ENCODE assay signal across 8 cellular contexts in genomic region chr2:75710220-75710576, GRCh38. TPM values are rescaled to one million over a fixed set of nuclear protein-coding genes. Genes with fewer than 3 reads are reported as not detected.
A peak's percentile ranks its signal among the peaks of the same experiment; 100 is the strongest.
DNase-seq lines count a peak whose midpoint lies in the region; ATAC-seq and TF ChIP-seq lines count a peak whose summit lies in the region.

No MANE protein-coding gene starts in this region.

- H3K27ac ChIP-seq in DND-41 (ENCODE audit: low read length) = peak overlapping the region; percentile 96
- peak overlapping the region; percentile 82 for H3K27ac ChIP-seq in fibroblast of lung (ENCODE audit: insufficient read depth, low read length)
- H3K27ac ChIP-seq in rectal smooth muscle tissue (ENCODE audit: low read depth, low read length) = peak overlapping the region; percentile 85

- peak overlapping the region; percentile 62 to 72 for H3K4me3 ChIP-seq in DND-41 (ENCODE audit: low read depth in 1 of 2, low read length in 2 of 2)
- peak overlapping the region; percentile 67 for H3K4me3 ChIP-seq in H7 (ENCODE audit: insufficient read depth, low read depth, low read length)
- peak overlapping the region; percentile 57 to 96 (median 78) for H3K4me3 ChIP-seq in fibroblast of lung (replicated peaks in 1 of 4; ENCODE audit: control extremely low read depth in 1 of 4, insufficient read depth in 1 of 4, low read depth in 3 of 4, low read length in 4 of 4)
- peak overlapping the region; percentile 71 for H3K4me3 ChIP-seq in rectal smooth muscle tissue (ENCODE audit: low read length)

- H3K9me3 ChIP-seq in DND-41 (ENCODE audit: insufficient read depth, low read length, severe bottlenecking) = no peaks in the 10 kb centered on the region
- H3K9me3 ChIP-seq in fibroblast of lung (ENCODE audit: control insufficient read depth, insufficient read depth, low read depth, low read length) = no peaks in the 10 kb centered on the region

- peak overlapping the region; percentile 92 for H2AFZ ChIP-seq in DND-41 (ENCODE audit: low read depth, low read length)
- H2AFZ ChIP-seq in fibroblast of lung (ENCODE audit: low read length) = peak overlapping the region; percentile 39

- peaks cover 37% of the 10 kb centered on the region for H3K4me1 ChIP-seq in DND-41 (ENCODE audit: insufficient read depth, low read length)
- peaks cover 2% of the 10 kb centered on the region for H3K4me1 ChIP-seq in fibroblast of lung (ENCODE audit: control insufficient read depth, extremely low read depth, insufficient read depth, low read length)
- peaks cover 8% of the 10 kb centered on the region for H3K4me1 ChIP-seq in rectal smooth muscle tissue (ENCODE audit: control insufficient read depth, insufficient read depth, low read length)

- H3K79me2 ChIP-seq in DND-41 (ENCODE audit: insufficient read depth, low read length) (peaks cover 49% of the 10 kb centered on the region), fibroblast of lung (ENCODE audit: control insufficient read depth, insufficient read depth, low read length) (peaks cover 9% of the 10 kb centered on the region)

- H3K36me3 ChIP-seq in DND-41 (ENCODE audit: insufficient read depth, low read length) = peaks cover 14% of the 10 kb centered on the region
- H3K36me3 ChIP-seq in H7 (replicated peaks; ENCODE audit: control insufficient read depth, insufficient read depth, low read length) = no peaks in the 10 kb centered on the region
- H3K36me3 ChIP-seq in fibroblast of lung (ENCODE audit: control insufficient read depth, insufficient read depth, low read length) = no peaks in the 10 kb centered on the region
- peaks cover 3% of the 10 kb centered on the region for H3K36me3 ChIP-seq in rectal smooth muscle tissue (ENCODE audit: control insufficient read depth, insufficient read depth, low read length)

- no peaks in the 10 kb centered on the region for H3K27me3 ChIP-seq in DND-41 (ENCODE audit: insufficient read depth, low read length, poor library complexity)
- H3K27me3 ChIP-seq in H7 (ENCODE audit: control insufficient read depth, insufficient read depth, low read length) = no peaks in the 10 kb centered on the region
- H3K27me3 ChIP-seq in fibroblast of lung (ENCODE audit: control insufficient read depth, insufficient read depth, low read length) = no peaks in the 10 kb centered on the region
- no peaks in the 10 kb centered on the region for H3K27me3 ChIP-seq in rectal smooth muscle tissue (ENCODE audit: control insufficient read depth, insufficient read depth, low read length)

- DNase-seq in DND-41 = no peak
- no peak for DNase-seq in H7
- peak; percentile 66 for DNase-seq in RKO (ENCODE audit: low spot score)
- no peak for DNase-seq in fibroblast of lung (ENCODE audit: low read depth in 2 of 2)
- no peak for DNase-seq in NCI-H2171 (lab: John Stamatoyannopoulos, UW)

- H3K4me2 ChIP-seq in DND-41 (ENCODE audit: insufficient read depth, low read length) = peak overlapping the region; percentile 76
- H3K4me2 ChIP-seq in fibroblast of lung (ENCODE audit: extremely low read depth, insufficient read depth, low read length) = peak overlapping the region; percentile 96

- H4K20me1 ChIP-seq in DND-41 (ENCODE audit: insufficient read depth, low read length) (no peaks in the 10 kb centered on the region), fibroblast of lung (ENCODE audit: control insufficient read depth, extremely low read depth, insufficient read depth, low read length) (no peaks in the 10 kb centered on the region)

- H3K9ac ChIP-seq in DND-41 (ENCODE audit: low read depth, low read length) (peak overlapping the region; percentile 95), fibroblast of lung (ENCODE audit: insufficient read depth, low read length) (peak overlapping the region; percentile 83), rectal smooth muscle tissue (ENCODE audit: low read length) (peak overlapping the region; percentile 73)

- TF ChIP-seq CTCF in DND-41 (IDR thresholded peaks at IDR 0.05; ENCODE audit: borderline replicate concordance, extremely low read depth, low read length, poor library complexity, severe bottlenecking) (no peak), fibroblast of lung (conservative IDR thresholded peaks at IDR 0.05 in 1 of 2, IDR thresholded peaks at IDR 0.05 in 1 of 2; ENCODE audit: low read depth in 1 of 2, low read length in 2 of 2) (no peak)

- ATAC-seq in DND-41 (ENCODE audit: insufficient read depth, low read depth) (no peak; the same call in 2 of the 3 replicates), HG02759 (IDR thresholded peaks at IDR 0.05; ENCODE audit: unreplicated experiment) (no peak), HG03432 (IDR thresholded peaks at IDR 0.05; ENCODE audit: unreplicated experiment) (no peak)

RNA-seq across cellular contexts. Expression of gene GCFC2, which starts 0.5 kb away (rescaled TPM):
- 20.0 and 20.5 TPM in 2 replicates for total RNA-seq in H7 (2014; rRNA removed; shearing (Covaris generic))
- total RNA-seq in fibroblast of lung = 6.8 and 7.7 TPM in 2 replicates
- 11.3 and 11.6 TPM in 2 replicates for polyA plus RNA-seq in fibroblast of lung
- 10.2 and 10.7 TPM in 2 replicates for polyA plus RNA-seq in fibroblast of lung (2012)
- 0.31 and 2.5 TPM in 2 replicates for polyA minus RNA-seq in fibroblast of lung (ENCODE audit: low replicate concordance)
